In genomic region chr11:61361237-61361636, GRCh38 we compare ENCODE assay signal across 8 cellular contexts. TPM values are rescaled to one million over a fixed set of nuclear protein-coding genes. Genes with fewer than 3 reads are reported as not detected.
DNase-seq lines count a peak whose midpoint lies in the region; ATAC-seq and TF ChIP-seq lines count a peak whose summit lies in the region.

No MANE protein-coding gene starts in this region.

- peak overlapping the region; percentile 97 for H3K4me2 ChIP-seq in mesendoderm (ENCODE audit: low read length)

- H3K27me3 Mint-ChIP-seq in brain, result peaks cover 5% of the 10 kb centered on the region

- H2BK120ac ChIP-seq in mesendoderm (ENCODE audit: low read depth, low read length), result no peak overlapping the region

- H3K4me3 ChIP-seq in heart right ventricle (peak overlapping the region; percentile 43 to 89 (median 76)), mesendoderm (ENCODE audit: low read length) (peak overlapping the region; percentile 95), vagina (peak overlapping the region; percentile 56 to 72)

- peak overlapping the region; percentile 93 to 100 (median 99) for H3K27ac ChIP-seq in heart right ventricle
- peak overlapping the region; percentile 97 for H3K27ac ChIP-seq in mesendoderm (ENCODE audit: low read depth, low read length)
- peak overlapping the region; percentile 83 for H3K27ac ChIP-seq in vagina

- H3K9me3 ChIP-seq in heart right ventricle (no peaks in the 10 kb centered on the region), vagina (no peaks in the 10 kb centered on the region)

- H3K4ac ChIP-seq in mesendoderm (ENCODE audit: low read depth, low read length), result no peak overlapping the region

- no peaks in the 10 kb centered on the region for H3K9me3 Mint-ChIP-seq in brain

- no peak overlapping the region for H3K18ac ChIP-seq in mesendoderm (ENCODE audit: low read length)

- H3K56ac ChIP-seq in mesendoderm (ENCODE audit: low read length), result peak overlapping the region; percentile 95

- H3K36me3 ChIP-seq in heart right ventricle (peaks cover 0 to 32% (median 22%) of the 10 kb centered on the region in 9 donors), mesendoderm (ENCODE audit: control insufficient read depth, insufficient read depth, low read length) (peaks cover 6% of the 10 kb centered on the region), vagina (peaks cover 0 to 21% of the 10 kb centered on the region in 2 donors)

- H3K36me3 Mint-ChIP-seq in brain, result peaks cover 24% of the 10 kb centered on the region

- ATAC-seq in heart right ventricle (no peak), left cardiac atrium (no peak)

- TF ChIP-seq POLR2A in vagina (IDR thresholded peaks at IDR 0.05), result no peak

- peak overlapping the region; percentile 65 for H2AK5ac ChIP-seq in mesendoderm (ENCODE audit: low read length)

- TF ChIP-seq CTCF in heart right ventricle (IDR thresholded peaks at IDR 0.05) (no peak), brain (conservative IDR thresholded peaks at IDR 0.05) (no peak), vagina (IDR thresholded peaks at IDR 0.05) (no peak)

- peak overlapping the region; percentile 98 to 100 (median 99) for H3K4me3 Mint-ChIP-seq in brain

- H2BK5ac ChIP-seq in mesendoderm (ENCODE audit: low read length), result peak overlapping the region; percentile 51

- no peak overlapping the region for H4K8ac ChIP-seq in mesendoderm (ENCODE audit: low read depth, low read length)

- peak overlapping the region; percentile 40 for H4K5ac ChIP-seq in mesendoderm (ENCODE audit: low read length)

- H3K4me1 ChIP-seq in heart right ventricle, result peaks cover 3 to 53% (median 30%) of the 10 kb centered on the region in 9 donors
- H3K4me1 ChIP-seq in mesendoderm (ENCODE audit: control insufficient read depth, low read depth, low read length), result no peaks in the 10 kb centered on the region
- peaks cover 42% of the 10 kb centered on the region for H3K4me1 ChIP-seq in vagina

- peaks cover 40% of the 10 kb centered on the region for H3K4me1 Mint-ChIP-seq in brain

- no peak overlapping the region for H3K23ac ChIP-seq in mesendoderm (ENCODE audit: low read length)

- H2BK15ac ChIP-seq in mesendoderm (replicated peaks; ENCODE audit: low read depth), result no peak overlapping the region

- WGBS in heart right ventricle, 2 donors, result 4 to 5% methylated on average over 14 of the region's 14 CpGs
- WGBS in mesendoderm (ENCODE audit: extremely low coverage, insufficient coverage, low lambda C conversion rate), result no CpG with 5 or more reads among the region's 14 CpGs

- DNase-seq in heart right ventricle (no peak), left cardiac atrium (no peak), mesendoderm (peak; percentile 8), vagina (ENCODE audit: extremely low spot score in 2 of 2) (no peak), SIG-M5 (lab: John Stamatoyannopoulos, UW) (no peak), NCI-H146 treated with DMSO at 0.1 percent for 48 hours (lab: John Stamatoyannopoulos, UW; ENCODE audit: unreplicated experiment) (no peak)
- DNase-seq in NK-92 treated with Interleukin-12 subunit alpha and Interleukin-12 subunit beta, amount 100 ng/mL, for 24 hours (lab: John Stamatoyannopoulos, UW), result no peak

- peaks cover 11% of the 10 kb centered on the region for H3K79me1 ChIP-seq in mesendoderm (ENCODE audit: low read length)

- H3K9ac ChIP-seq in mesendoderm (ENCODE audit: low read length), result peak overlapping the region; percentile 81

- intact Hi-C loops in heart right ventricle (cut with DNase I) (loop anchor here in 1 of 10 donors (2.0 kb wide), 1 partner anchor 28 kb away; the partner anchor contains the start of genes DDB1 and TKFC), left cardiac atrium (cut with DNase I) (no loop called here), vagina (cut with DNase I) (no loop called here)

- H3K79me2 ChIP-seq in mesendoderm (ENCODE audit: control insufficient read depth, insufficient read depth, low read length), result peaks cover 18% of the 10 kb centered on the region

- no peaks in the 10 kb centered on the region for H3K27me3 ChIP-seq in heart right ventricle
- no peaks in the 10 kb centered on the region for H3K27me3 ChIP-seq in mesendoderm (ENCODE audit: insufficient read depth, low read length, poor library complexity)
- no peaks in the 10 kb centered on the region for H3K27me3 ChIP-seq in vagina

- peak overlapping the region; percentile 96 to 99 (median 98) for H3K27ac Mint-ChIP-seq in brain

RNA-seq across cellular contexts. Expression of gene CYB561A3, which starts 0.4 kb away (rescaled TPM):
- total RNA-seq in heart right ventricle (10 to 100 TPM in 5 of 10 donors, 1 to 10 TPM in 5; 6.0 to 18.6 (median 9.7) TPM), left cardiac atrium (10 to 100 TPM; 15.7 to 17.0 TPM), vagina (26.5 TPM)
- polyA plus RNA-seq in heart right ventricle (10 to 100 TPM; 10.5 to 11.8 TPM), brain (ENCODE audit: insufficient read depth, low read depth, low replicate concordance) (35.7 TPM)
- 12.7 TPM for polyA plus RNA-seq in mesendoderm (2013, experiment 1 of 2)
- 13.1 TPM for polyA plus RNA-seq in mesendoderm (2013, experiment 2 of 2)

RNA-seq across cellular contexts. Expression of gene TMEM138, which starts 0.9 kb away (rescaled TPM):
- 10 to 100 TPM; 14.4 to 25.9 (median 17.6) TPM for total RNA-seq in heart right ventricle
- polyA plus RNA-seq in heart right ventricle, result 10 to 100 TPM; 28.0 to 35.3 TPM
- 10 to 100 TPM; 24.4 to 32.6 TPM for total RNA-seq in left cardiac atrium
- 26.1 TPM for polyA plus RNA-seq in brain (ENCODE audit: insufficient read depth, low read depth, low replicate concordance)
- polyA plus RNA-seq in mesendoderm (2013, experiment 1 of 2), result 52.8 TPM
- polyA plus RNA-seq in mesendoderm (2013, experiment 2 of 2), result 51.4 TPM
- 19.9 TPM for total RNA-seq in vagina

RNA-seq across cellular contexts. Expression of gene TKFC, which starts 28.2 kb away (rescaled TPM):
- total RNA-seq in heart right ventricle (10 to 100 TPM; 13.9 to 26.1 (median 20.9) TPM), left cardiac atrium (10 to 100 TPM; 16.1 to 18.0 TPM), vagina (22.6 TPM)
- polyA plus RNA-seq in heart right ventricle (10 to 100 TPM; 11.8 to 12.1 TPM), brain (ENCODE audit: insufficient read depth, low read depth, low replicate concordance) (70.0 TPM)
- 17.3 TPM for polyA plus RNA-seq in mesendoderm (2013, experiment 1 of 2)
- polyA plus RNA-seq in mesendoderm (2013, experiment 2 of 2), result 16.9 TPM

RNA-seq across cellular contexts. Expression of gene DDB1, which starts 28.3 kb away (rescaled TPM):
- total RNA-seq in heart right ventricle (100 to 1,000 TPM; 101 to 147 (median 129) TPM), left cardiac atrium (100 to 1,000 TPM; 107 to 136 TPM), vagina (132 TPM)
- polyA plus RNA-seq in heart right ventricle (100 to 1,000 TPM in 1 of 2 donors, 10 to 100 TPM in 1; 59.0 to 147 TPM), brain (ENCODE audit: insufficient read depth, low read depth, low replicate concordance) (255 TPM)
- 111 TPM for polyA plus RNA-seq in mesendoderm (2013, experiment 1 of 2)
- polyA plus RNA-seq in mesendoderm (2013, experiment 2 of 2), result 111 TPM

RNA-seq across cellular contexts. Expression of gene TMEM216, which starts 31.1 kb away (rescaled TPM):
- total RNA-seq in heart right ventricle, result 1 to 10 TPM; 2.9 to 6.8 (median 4.1) TPM
- polyA plus RNA-seq in heart right ventricle, result 1 to 10 TPM; 6.3 to 8.3 TPM
- 1 to 10 TPM; 7.1 to 7.6 TPM for total RNA-seq in left cardiac atrium
- polyA plus RNA-seq in brain (ENCODE audit: insufficient read depth, low read depth, low replicate concordance), result 15.5 TPM
- 41.8 TPM for polyA plus RNA-seq in mesendoderm (2013, experiment 1 of 2)
- 41.4 TPM for polyA plus RNA-seq in mesendoderm (2013, experiment 2 of 2)
- total RNA-seq in vagina, result 16.0 TPM
